8 cellular contexts compared by ENCODE assay signal in genomic region chr1:89844236-89844807, GRCh38. TPM values are rescaled to one million over a fixed set of nuclear protein-coding genes. Genes with fewer than 3 reads are reported as not detected.
DNase-seq lines count a peak whose midpoint lies in the region; ATAC-seq and TF ChIP-seq lines count a peak whose summit lies in the region.

No MANE protein-coding gene starts in this region.

- H3K27me3 ChIP-seq in H9 (ENCODE audit: insufficient read depth, low read length) = no peaks in the 10 kb centered on the region

- H3K9me3 Mint-ChIP-seq in H9 = no peaks in the 10 kb centered on the region
- no peaks in the 10 kb centered on the region for H3K9me3 Mint-ChIP-seq in activated CD8-positive, alpha-beta T cell treated with anti-CD3 and anti-CD28 coated beads, Interleukin-2, amount 10 ng/mL, durations not matched to agents 7 days and 5 days (ENCODE audit: insufficient read depth)

- TF ChIP-seq CTCF in H9 (conservative IDR thresholded peaks at IDR 0.05) (no peak), fibroblast of pulmonary artery (IDR thresholded peaks at IDR 0.05; ENCODE audit: low read length, missing control alignments) (no peak)

- no peaks in the 10 kb centered on the region for H3K27me3 Mint-ChIP-seq in H9 (ENCODE audit: low read depth)
- H3K27me3 Mint-ChIP-seq in activated CD8-positive, alpha-beta T cell treated with anti-CD3 and anti-CD28 coated beads, Interleukin-2, amount 10 ng/mL, durations not matched to agents 7 days and 5 days (ENCODE audit: low read depth) = no peaks in the 10 kb centered on the region

- no peak overlapping the region for H3K9ac ChIP-seq in H9 (ENCODE audit: extremely low read depth, insufficient read length, low read length)

- no peak overlapping the region for H4K8ac ChIP-seq in H9 (replicated peaks; ENCODE audit: insufficient read length, low read depth, low read length)

- 0 out of 2 replicates have a peak, but pooled peaks cover 2% of the 10 kb centered on the region for H3K4me1 ChIP-seq in H9 (ENCODE audit: insufficient read depth, low read length)

- H4K91ac ChIP-seq in H9 (ENCODE audit: insufficient read length, low read depth, low read length) = no peak overlapping the region

- H2BK12ac ChIP-seq in H9 (ENCODE audit: insufficient read length, low read depth, low read length) = no peak overlapping the region

- peak overlapping the region; percentile 83 for H3K4me3 ChIP-seq in fibroblast of pulmonary artery (replicated peaks; ENCODE audit: low read depth, low read length)

- no peaks in the 10 kb centered on the region for H3K79me1 ChIP-seq in H9 (ENCODE audit: insufficient read depth, low read depth, low read length, poor library complexity, severe bottlenecking)

- H3K4me2 ChIP-seq in H9 (ENCODE audit: insufficient read depth, insufficient read length, low read length) = peak overlapping the region; percentile 73

- H3K23ac ChIP-seq in H9 (ENCODE audit: insufficient read length, low read depth, low read length) = no peak overlapping the region

- H3K79me2 ChIP-seq in H9 (ENCODE audit: insufficient read depth, low read length) = no peaks in the 10 kb centered on the region

- peaks cover 27 to 33% of the 10 kb centered on the region in 2 experiments for H3K4me1 Mint-ChIP-seq in H9
- peaks cover 57% of the 10 kb centered on the region for H3K4me1 Mint-ChIP-seq in activated CD8-positive, alpha-beta T cell treated with anti-CD3 and anti-CD28 coated beads, Interleukin-2, amount 10 ng/mL, durations not matched to agents 7 days and 5 days (ENCODE audit: low read depth)

- no peak overlapping the region for H3K14ac ChIP-seq in H9 (ENCODE audit: insufficient read depth, low read length)

- H3K9me3 ChIP-seq in H9 (ENCODE audit: control insufficient read depth, low read depth, low read length) = no peaks in the 10 kb centered on the region

- peak overlapping the region; percentile 83 to 87 for H3K4me3 Mint-ChIP-seq in H9
- H3K4me3 Mint-ChIP-seq in activated CD8-positive, alpha-beta T cell treated with anti-CD3 and anti-CD28 coated beads, Interleukin-2, amount 10 ng/mL, durations not matched to agents 7 days and 5 days = peak overlapping the region; percentile 91

- no peak overlapping the region for H2BK5ac ChIP-seq in H9 (ENCODE audit: insufficient read length, low read length)

- no peak overlapping the region for H3K4ac ChIP-seq in H9 (ENCODE audit: low read depth, low read length)

- no peak overlapping the region for H2BK15ac ChIP-seq in H9 (ENCODE audit: low read depth, low read length)

- H3K18ac ChIP-seq in H9 (ENCODE audit: insufficient read length, low read depth, low read length) = no peak overlapping the region

- ATAC-seq in activated CD8-positive, alpha-beta T cell treated with anti-CD3 and anti-CD28 coated beads, Interleukin-2, amount 10 ng/mL, durations not matched to agents 7 days and 5 days = peak; percentile 9
- no peak for ATAC-seq in GM19463 (IDR thresholded peaks at IDR 0.05; ENCODE audit: unreplicated experiment)

- H3K36me3 Mint-ChIP-seq in H9 (ENCODE audit: insufficient read depth in 1 of 3, low read depth in 3 of 3) = peaks cover 9 to 47% (median 36%) of the 10 kb centered on the region in 3 experiments
- peaks cover 35% of the 10 kb centered on the region for H3K36me3 Mint-ChIP-seq in activated CD8-positive, alpha-beta T cell treated with anti-CD3 and anti-CD28 coated beads, Interleukin-2, amount 10 ng/mL, durations not matched to agents 7 days and 5 days (ENCODE audit: low read depth)

- H4K5ac ChIP-seq in H9 (ENCODE audit: insufficient read length, low read depth, low read length) = no peak overlapping the region

- H3K23me2 ChIP-seq in H9 (ENCODE audit: insufficient read length, low read depth, low read length, poor library complexity, severe bottlenecking) = no peaks in the 10 kb centered on the region

- no peak overlapping the region for H2BK120ac ChIP-seq in H9 (ENCODE audit: low read depth, low read length, poor library complexity, severe bottlenecking)

- no peak overlapping the region for H3K56ac ChIP-seq in H9 (ENCODE audit: insufficient read length, low read depth, low read length)

- peak overlapping the region in 1 of 3 experiments; percentile 73; a peak in 1 of 7 replicates for H3K27ac Mint-ChIP-seq in H9
- H3K27ac Mint-ChIP-seq in activated CD8-positive, alpha-beta T cell treated with anti-CD3 and anti-CD28 coated beads, Interleukin-2, amount 10 ng/mL, durations not matched to agents 7 days and 5 days = peak overlapping the region; percentile 93

- CTCF ChIA-PET in activated CD8-positive, alpha-beta T cell treated with anti-CD3 and anti-CD28 coated beads, Interleukin-2, amount 10 ng/mL, durations not matched to agents 7 days and 5 days (lab: Charles Lee) = interaction anchor here (1.2 to 6.3 kb wide), 23 partner anchors 7 to 237 kb away, joined by 3 to 42 read pairs (median 8); no protein-coding TSS in a partner anchor

- POLR2A ChIA-PET in activated CD8-positive, alpha-beta T cell treated with anti-CD3 and anti-CD28 coated beads, Interleukin-2, amount 10 ng/mL, durations not matched to agents 7 days and 5 days (lab: Charles Lee) = interaction anchor here (0.8 to 2.6 kb wide), 14 partner anchors 9 to 249 kb away, joined by 3 to 23 read pairs (median 4); partner anchors contain the start of gene LRRC8D

- no peak overlapping the region for H2AK5ac ChIP-seq in H9 (ENCODE audit: insufficient read length, low read length)

- DNase-seq in H9 = no peak
- DNase-seq in activated CD8-positive, alpha-beta T cell treated with anti-CD3 and anti-CD28 coated beads, Interleukin-2, amount 10 ng/mL, durations not matched to agents 7 days and 5 days = no peak
- no peak for DNase-seq in fibroblast of pulmonary artery (ENCODE audit: low read depth)
- DNase-seq in stimulated activated CD4-positive, alpha-beta T cell treated with anti-CD3 and anti-CD28 coated beads, Interleukin-1b, Interleukin-23, amount 100 ng/mL, for 48 hours = peak; percentile 57
- DNase-seq in posterior cingulate gyrus = no peak
- no peak for DNase-seq in NCI-H774 (lab: John Stamatoyannopoulos, UW)
- DNase-seq in HPDE6-E6E7 (ENCODE audit: extremely low spot score) = no peak

- no peak overlapping the region for H2AFZ ChIP-seq in H9 (ENCODE audit: low read length)

- H2BK20ac ChIP-seq in H9 (ENCODE audit: low read depth, low read length, poor library complexity, severe bottlenecking) = no peak overlapping the region

- no peak overlapping the region for H3K27ac ChIP-seq in H9 (ENCODE audit: insufficient read length, low read depth, low read length)

- no peaks in the 10 kb centered on the region for H4K20me1 ChIP-seq in H9 (ENCODE audit: control insufficient read depth, insufficient read depth, insufficient read length)

- no peak overlapping the region for H3T11ph ChIP-seq in H9 (ENCODE audit: low read length)

- WGBS in H9 (ENCODE audit: extremely low coverage, insufficient read length, low lambda C conversion rate) = no CpG with 5 or more reads among the region's 7 CpGs

- intact Hi-C loops in posterior cingulate gyrus (cut with DNase I) = loop anchor here (5.0 kb wide), 2 partner anchors 93 to 143 kb away; no protein-coding TSS in a partner anchor

RNA-seq across cellular contexts. Expression of gene LRRC8D, which starts 23.5 kb away (rescaled TPM):
- 34.7 and 37.2 TPM in 2 replicates for total RNA-seq in H9 (2021)
- 10 to 100 TPM; 23.9 to 25.7 TPM for total RNA-seq in activated CD8-positive, alpha-beta T cell treated with anti-CD3 and anti-CD28 coated beads, Interleukin-2, amount 10 ng/mL, durations not matched to agents 7 days and 5 days
